Comparison of ENCODE assay signal across 12 cellular contexts in the genomic region with DNA sequence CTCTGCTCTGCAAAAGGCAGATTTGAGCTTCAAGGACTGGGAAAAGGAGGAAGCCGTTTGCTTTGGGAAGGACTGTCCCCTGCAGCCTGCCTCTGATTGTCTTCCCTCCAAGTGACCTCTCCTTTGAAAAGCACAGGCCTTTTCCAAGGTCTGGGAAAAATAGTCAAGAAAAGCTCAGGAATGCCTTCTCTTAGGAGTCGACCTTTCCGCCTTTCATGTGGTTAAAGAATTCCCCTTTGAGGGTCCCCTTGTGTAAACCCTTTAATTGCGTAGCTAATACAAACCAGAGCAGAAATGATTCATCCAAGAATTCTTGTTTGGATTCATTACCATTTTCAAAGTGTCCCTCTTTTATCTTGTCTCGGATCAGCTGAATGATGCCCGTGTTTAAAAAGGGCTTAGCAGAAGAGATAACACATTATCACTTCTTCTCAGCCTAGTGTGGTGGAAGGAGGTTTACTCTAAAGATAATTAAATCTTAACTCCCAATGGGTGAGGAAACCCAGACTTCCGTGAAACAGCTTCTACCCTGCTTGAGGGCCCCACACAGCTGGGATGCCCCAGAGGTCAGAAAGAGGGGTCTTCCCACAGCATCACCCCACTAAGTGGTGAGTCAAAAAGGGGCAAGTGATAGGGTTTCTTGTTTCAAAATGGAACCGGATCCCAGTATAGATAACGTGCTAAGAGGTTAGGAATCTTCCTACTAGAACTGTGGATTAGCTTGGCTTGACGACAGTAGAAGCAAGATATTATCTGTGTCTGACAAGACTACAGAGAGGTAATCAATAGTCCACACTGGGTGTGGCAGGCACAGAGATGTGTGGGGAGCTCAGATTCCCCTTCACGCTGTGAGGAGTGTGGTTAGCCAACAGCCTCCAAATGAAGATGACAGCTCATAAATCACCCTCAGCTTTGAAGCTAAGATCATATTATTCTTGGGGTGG.
DNase-seq lines count a peak whose midpoint lies in the region; ATAC-seq and TF ChIP-seq lines count a peak whose summit lies in the region.
"Had no signal": no experiment of that assay in that cellular context is flagged by ENCODE, and none has a peak within 500 bp of the region (broad histone marks: within the 10 kb centered on the region; RNA-seq: fewer than 3 reads in every experiment).

No MANE protein-coding gene starts in this region.

- H3K36me3 ChIP-seq in HUES6 (ENCODE audit: control insufficient read depth, insufficient read depth, low read length) (no peaks in the 10 kb centered on the region), mesendoderm (ENCODE audit: control insufficient read depth, insufficient read depth, low read length) (no peaks in the 10 kb centered on the region), esophagus muscularis mucosa (no peaks in the 10 kb centered on the region)
- H3K36me3 ChIP-seq: HAP-1 had no signal

- H3K27me3 Mint-ChIP-seq in activated CD4-positive, alpha-beta memory T cell treated with anti-CD3 and anti-CD28 coated beads for 36 hours, result peaks cover 2% of the 10 kb centered on the region

- peak overlapping the region; percentile 17 for H3K9ac ChIP-seq in HUES6 (ENCODE audit: low read length)
- H3K9ac ChIP-seq in mesendoderm (ENCODE audit: low read length), result no peak overlapping the region

- H3K4me3 ChIP-seq in HUES6 (ENCODE audit: low read depth, low read length) (no peak overlapping the region), mesendoderm (ENCODE audit: low read length) (no peak overlapping the region), esophagus muscularis mucosa (no peak overlapping the region)
- H3K4me3 ChIP-seq: HAP-1 had no signal

- H3K79me1 ChIP-seq in mesendoderm (ENCODE audit: low read length), result no peaks in the 10 kb centered on the region

- peaks cover 10% of the 10 kb centered on the region for H3K9me3 Mint-ChIP-seq in activated CD4-positive, alpha-beta memory T cell treated with anti-CD3 and anti-CD28 coated beads for 36 hours

- no peak overlapping the region for H2BK120ac ChIP-seq in mesendoderm (ENCODE audit: low read depth, low read length)

- H3K27ac ChIP-seq in HUES6 (ENCODE audit: low read depth, low read length) (no peak overlapping the region; the same call in 1 of the 2 replicates), mesendoderm (ENCODE audit: low read depth, low read length) (peak overlapping the region; percentile 45), esophagus muscularis mucosa (replicated peaks in 1 of 4) (no peak overlapping the region)

- no peak overlapping the region for H4K5ac ChIP-seq in mesendoderm (ENCODE audit: low read length)

- H3K27ac Mint-ChIP-seq in activated CD4-positive, alpha-beta memory T cell treated with anti-CD3 and anti-CD28 coated beads for 36 hours, result peak overlapping the region; percentile 44

- POLR2A ChIA-PET in activated CD4-positive, alpha-beta memory T cell treated with anti-CD3 and anti-CD28 coated beads for 36 hours (lab: Charles Lee), result interaction anchor here (1.2 to 1.3 kb wide), 2 partner anchors 9 to 13 kb away, joined by 3 to 4 read pairs; no protein-coding TSS in a partner anchor

- H3K4ac ChIP-seq in mesendoderm (ENCODE audit: low read depth, low read length), result no peak overlapping the region

- H3K4me1 ChIP-seq in HUES6 (ENCODE audit: control insufficient read depth, insufficient read depth, low read length) (no peaks in the 10 kb centered on the region; the same call in 1 of the 2 replicates), mesendoderm (ENCODE audit: control insufficient read depth, low read depth, low read length) (peaks cover 6% of the 10 kb centered on the region), esophagus muscularis mucosa (no peaks in the 10 kb centered on the region)
- H3K4me1 ChIP-seq: HAP-1 had no signal

- H3K18ac ChIP-seq in mesendoderm (ENCODE audit: low read length), result no peak overlapping the region

- H3K4me1 Mint-ChIP-seq in activated CD4-positive, alpha-beta memory T cell treated with anti-CD3 and anti-CD28 coated beads for 36 hours (ENCODE audit: low read depth), result peaks cover 14% of the 10 kb centered on the region

- DNase-seq in A172 (ENCODE audit: low spot score) (peak; percentile 13), mesendoderm (peak; percentile 97), hippocampal formation (lab: John Stamatoyannopoulos, UW) (no peak), middle frontal gyrus (ENCODE audit: extremely low spot score, low spot score) (no peak), esophagus muscularis mucosa (ENCODE audit: extremely low spot score) (no peak)
- peak; percentile 53 for DNase-seq in activated CD4-positive, alpha-beta memory T cell treated with anti-CD3 and anti-CD28 coated beads for 36 hours
- DNase-seq: DMS79 treated with DMSO at 0.1 percent for 48 hours, NCI-H526 treated with DMSO at 0.1 percent for 48 hours, SHP77 had no signal

- H4K8ac ChIP-seq in mesendoderm (ENCODE audit: low read depth, low read length), result no peak overlapping the region

- no peak for TF ChIP-seq POLR2A in esophagus muscularis mucosa (IDR thresholded peaks at IDR 0.05; ENCODE audit: low read depth)

- no peak for TF ChIP-seq CTCF in esophagus muscularis mucosa (IDR thresholded peaks at IDR 0.05)

- intact Hi-C loops in activated CD4-positive, alpha-beta memory T cell treated with anti-CD3 and anti-CD28 coated beads for 36 hours (cut with micrococcal nuclease), result loop anchor here (1.0 kb wide), 1 partner anchor 14 kb away; no protein-coding TSS in a partner anchor
- intact Hi-C loops in esophagus muscularis mucosa (cut with DNase I), result no loop called here

- H3K79me2 ChIP-seq in mesendoderm (ENCODE audit: control insufficient read depth, insufficient read depth, low read length), result no peaks in the 10 kb centered on the region

- no peak for TF ChIP-seq EP300 in esophagus muscularis mucosa (IDR thresholded peaks at IDR 0.05)

- CTCF ChIA-PET in activated CD4-positive, alpha-beta memory T cell treated with anti-CD3 and anti-CD28 coated beads for 36 hours (lab: Charles Lee), result interaction anchor here (1.0 kb wide), 1 partner anchor 8 kb away, joined by 3 read pairs; no protein-coding TSS in a partner anchor

- H2AK5ac ChIP-seq in mesendoderm (ENCODE audit: low read length), result no peak overlapping the region

- H3K23ac ChIP-seq in mesendoderm (ENCODE audit: low read length), result no peak overlapping the region

- peak overlapping the region; percentile 17 for H3K56ac ChIP-seq in mesendoderm (ENCODE audit: low read length)

- H3K4me3 Mint-ChIP-seq in activated CD4-positive, alpha-beta memory T cell treated with anti-CD3 and anti-CD28 coated beads for 36 hours, result no peak overlapping the region

- H3K36me3 Mint-ChIP-seq in activated CD4-positive, alpha-beta memory T cell treated with anti-CD3 and anti-CD28 coated beads for 36 hours, result no peaks in the 10 kb centered on the region

- ATAC-seq in HG03378 (IDR thresholded peaks at IDR 0.05; ENCODE audit: unreplicated experiment), result no peak

- WGBS in mesendoderm (ENCODE audit: extremely low coverage, insufficient coverage, low lambda C conversion rate), result no CpG with 5 or more reads among the region's 11 CpGs
- WGBS in esophagus muscularis mucosa, result 68% methylated on average over 11 of the region's 11 CpGs

- H3K4me2 ChIP-seq in mesendoderm (ENCODE audit: low read length), result no peak overlapping the region

- H2BK5ac ChIP-seq in mesendoderm (ENCODE audit: low read length), result peak overlapping the region; percentile 78

- no peaks in the 10 kb centered on the region for H3K27me3 ChIP-seq in HUES6 (ENCODE audit: control insufficient read depth, insufficient read depth, low read length)
- no peaks in the 10 kb centered on the region for H3K27me3 ChIP-seq in mesendoderm (ENCODE audit: insufficient read depth, low read length, poor library complexity)
- H3K27me3 ChIP-seq in esophagus muscularis mucosa, result no peaks in the 10 kb centered on the region

- H3K9me3 ChIP-seq in HUES6 (ENCODE audit: control insufficient read depth, insufficient read depth, low read depth, low read length) (peaks cover 14% of the 10 kb centered on the region), esophagus muscularis mucosa (no peaks in the 10 kb centered on the region)
- H3K9me3 ChIP-seq: HAP-1 had no signal

- no peak overlapping the region for H2BK15ac ChIP-seq in mesendoderm (replicated peaks; ENCODE audit: low read depth)

Comparison
In these comparisons a context has a peak if more than half of its experiments do, and no peak if none do; other contexts are left out.
1. DNase-seq: peak in A172 (single experiment), activated CD4-positive, alpha-beta memory T cell treated with anti-CD3 and anti-CD28 coated beads for 36 hours (single experiment) and mesendoderm (single experiment); none in hippocampal formation (0 of 2), middle frontal gyrus (single experiment) and esophagus muscularis mucosa (single experiment).